8 cellular contexts compared by ENCODE assay signal in genomic region chr3:27533718-27534578, GRCh38. TPM values are rescaled to one million over a fixed set of nuclear protein-coding genes. Genes with fewer than 3 reads are reported as not detected.
DNase-seq lines count a peak whose midpoint lies in the region; ATAC-seq and TF ChIP-seq lines count a peak whose summit lies in the region.

No MANE protein-coding gene starts in this region.

- H3K36me3 Mint-ChIP-seq in activated naive CD4-positive, alpha-beta T cell treated with anti-CD3 and anti-CD28 coated beads for 36 hours (ENCODE audit: low read depth): no peaks in the 10 kb centered on the region
- H3K36me3 Mint-ChIP-seq in central memory CD8-positive, alpha-beta T cell (ENCODE audit: insufficient read depth): peaks cover 8% of the 10 kb centered on the region

- peaks cover 15% of the 10 kb centered on the region for H3K4me1 Mint-ChIP-seq in activated naive CD4-positive, alpha-beta T cell treated with anti-CD3 and anti-CD28 coated beads for 36 hours (ENCODE audit: low read depth)
- peaks cover 26% of the 10 kb centered on the region for H3K4me1 Mint-ChIP-seq in central memory CD8-positive, alpha-beta T cell

- H3K27ac Mint-ChIP-seq in activated naive CD4-positive, alpha-beta T cell treated with anti-CD3 and anti-CD28 coated beads for 36 hours: peak overlapping the region; percentile 48
- peak overlapping the region; percentile 96 for H3K27ac Mint-ChIP-seq in central memory CD8-positive, alpha-beta T cell (ENCODE audit: low read depth)

- peak overlapping the region; percentile 66 for H3K27ac ChIP-seq in layer of hippocampus (ENCODE audit: low read depth, low read length)

- H3K27me3 Mint-ChIP-seq in activated naive CD4-positive, alpha-beta T cell treated with anti-CD3 and anti-CD28 coated beads for 36 hours (ENCODE audit: low read depth): no peaks in the 10 kb centered on the region
- no peaks in the 10 kb centered on the region for H3K27me3 Mint-ChIP-seq in central memory CD8-positive, alpha-beta T cell

- H3K27me3 ChIP-seq in layer of hippocampus (ENCODE audit: control insufficient read depth, insufficient read depth, low read length): no peaks in the 10 kb centered on the region

- CTCF ChIA-PET in activated naive CD4-positive, alpha-beta T cell treated with anti-CD3 and anti-CD28 coated beads for 36 hours (lab: Charles Lee): interaction anchor here (1.1 to 1.9 kb wide), 2 partner anchors 23 to 66 kb away, joined by 3 to 5 read pairs; no protein-coding TSS in a partner anchor

- ATAC-seq in HG03097 (IDR thresholded peaks at IDR 0.05; ENCODE audit: low FRiP score, unreplicated experiment) (peak; percentile 87), SK-N-SH treated with all-trans-retinoic acid at 6 μM for 48 hours (peak; percentile 97)
- peak; percentile 91 for ATAC-seq in central memory CD8-positive, alpha-beta T cell (replicated peaks; ENCODE audit: extremely low read depth, poor library complexity, severe bottlenecking)

- intact Hi-C loops in activated naive CD4-positive, alpha-beta T cell treated with anti-CD3 and anti-CD28 coated beads for 36 hours (cut with micrococcal nuclease): loop anchor here (1.0 to 5.0 kb wide), 2 partner anchors 50 to 98 kb away; partner anchors contain the start of gene SLC4A7

- no peaks in the 10 kb centered on the region for H3K9me3 Mint-ChIP-seq in activated naive CD4-positive, alpha-beta T cell treated with anti-CD3 and anti-CD28 coated beads for 36 hours
- H3K9me3 Mint-ChIP-seq in central memory CD8-positive, alpha-beta T cell: no peaks in the 10 kb centered on the region

- DNase-seq in activated naive CD4-positive, alpha-beta T cell treated with anti-CD3 and anti-CD28 coated beads for 36 hours: peak; percentile 25
- no peak for DNase-seq in activated naive CD4-positive, alpha-beta T cell treated with anti-CD3 and anti-CD28 coated beads, Interleukin-2, amount 50 U/mL, for 16 hours
- peak in 1 of 2 donors; percentile 26 for DNase-seq in central memory CD8-positive, alpha-beta T cell (ENCODE audit: low spot score in 2 of 2)
- DNase-seq in stimulated activated CD8-positive, alpha-beta memory T cell treated with anti-CD3 and anti-CD28 coated beads, Interleukin-4, amount 100 ng/mL, for 48 hours: peak; percentile 33
- no peak for DNase-seq in DMS79 treated with DMSO at 0.1 percent for 48 hours (lab: John Stamatoyannopoulos, UW)

- H3K4me3 Mint-ChIP-seq in activated naive CD4-positive, alpha-beta T cell treated with anti-CD3 and anti-CD28 coated beads for 36 hours: no peak overlapping the region
- H3K4me3 Mint-ChIP-seq in central memory CD8-positive, alpha-beta T cell: peak overlapping the region; percentile 60

TF ChIP-seq in SK-N-SH treated with all-trans-retinoic acid at 6 μM for 48 hours, 23 proteins besides CTCF, POLR2A, EP300 and RAD21:
- 0 out of 2 replicates have a peak, but pooled peaks have one; percentile 8 for TF ChIP-seq ISL1 (CRISPR knock-in tag; IDR thresholded peaks at IDR 0.05)
- no peak for TF ChIP-seq CSRNP3 (CRISPR knock-in tag; IDR thresholded peaks at IDR 0.05)

RNA-seq across cellular contexts. Expression of gene SLC4A7, which starts 49.8 kb away (rescaled TPM):
- 10 to 100 TPM; 37.0 to 39.0 TPM for total RNA-seq in activated naive CD4-positive, alpha-beta T cell treated with anti-CD3 and anti-CD28 coated beads for 36 hours

Comparison
In these comparisons a context has a peak if more than half of its experiments do, and no peak if none do; other contexts are left out.
1. DNase-seq: peak in activated naive CD4-positive, alpha-beta T cell treated with anti-CD3 and anti-CD28 coated beads for 36 hours (single experiment) and stimulated activated CD8-positive, alpha-beta memory T cell treated with anti-CD3 and anti-CD28 coated beads, Interleukin-4, amount 100 ng/mL, for 48 hours (single experiment); none in activated naive CD4-positive, alpha-beta T cell treated with anti-CD3 and anti-CD28 coated beads, Interleukin-2, amount 50 U/mL, for 16 hours (single experiment) and DMS79 treated with DMSO at 0.1 percent for 48 hours (single experiment).
2. Peak in every context shown above with its lines, with median percentiles within 50 percentile points of each other: ATAC-seq.